Comparison of ENCODE assay signal across 8 cellular contexts in genomic region chr3:141370065-141370533, GRCh38. TPM values are rescaled to one million over a fixed set of nuclear protein-coding genes. Genes with fewer than 3 reads are reported as not detected.
DNase-seq lines count a peak whose midpoint lies in the region; ATAC-seq and TF ChIP-seq lines count a peak whose summit lies in the region.

No MANE protein-coding gene starts in this region.

- H3K27me3 ChIP-seq in HL-60 (ENCODE audit: insufficient read depth, poor library complexity, severe bottlenecking) (no peaks in the 10 kb centered on the region), PC-3 (ENCODE audit: low read length) (no peaks in the 10 kb centered on the region), foreskin keratinocyte (no peaks in the 10 kb centered on the region)

- H3K27me3 Mint-ChIP-seq in activated T-helper 2 cell treated with anti-CD3 and anti-CD28 coated beads, Interferon-gamma antibody, Interleukin-2, Interleukin-4, amounts not matched to agents 10 μg/mL and 5 μg/mL and 100 μg/mL, durations not matched to agents 14 hours and 24 hours and 36 hours (ENCODE audit: low read depth) = no peaks in the 10 kb centered on the region
- H3K27me3 Mint-ChIP-seq in osteocyte (ENCODE audit: unreplicated experiment) = no peaks in the 10 kb centered on the region

- no peak overlapping the region for H2AFZ ChIP-seq in PC-3 (ENCODE audit: low read length)

- H3K4me3 ChIP-seq in HL-60 (replicated peaks; ENCODE audit: insufficient read depth, low read length) (no peak overlapping the region), PC-3 (ENCODE audit: low read length) (peak overlapping the region; percentile 56; the same call in 1 of the 2 replicates)

- H3K36me3 Mint-ChIP-seq in activated T-helper 2 cell treated with anti-CD3 and anti-CD28 coated beads, Interferon-gamma antibody, Interleukin-2, Interleukin-4, amounts not matched to agents 10 μg/mL and 5 μg/mL and 100 μg/mL, durations not matched to agents 14 hours and 24 hours and 36 hours (ENCODE audit: low read depth) = no peaks in the 10 kb centered on the region
- no peaks in the 10 kb centered on the region for H3K36me3 Mint-ChIP-seq in osteocyte (ENCODE audit: unreplicated experiment)

- peak overlapping the region; percentile 84 for H3K4me2 ChIP-seq in PC-3 (ENCODE audit: low read length)

- POLR2A ChIA-PET in PC-3 (lab: Charles Lee; ENCODE audit: unreplicated experiment) = interaction anchor here (0.6 to 0.7 kb wide), 2 partner anchors 63 to 95 kb away, joined by 3 to 4 read pairs; no protein-coding TSS in a partner anchor

- H3K4me1 Mint-ChIP-seq in activated T-helper 2 cell treated with anti-CD3 and anti-CD28 coated beads, Interferon-gamma antibody, Interleukin-2, Interleukin-4, amounts not matched to agents 10 μg/mL and 5 μg/mL and 100 μg/mL, durations not matched to agents 14 hours and 24 hours and 36 hours (ENCODE audit: low read depth) = peaks cover 27% of the 10 kb centered on the region
- H3K4me1 Mint-ChIP-seq in osteocyte (ENCODE audit: unreplicated experiment) = peaks cover 57% of the 10 kb centered on the region

- H3F3A ChIP-seq in PC-3 (ENCODE audit: low read length, unreplicated experiment) = peaks cover 14% of the 10 kb centered on the region

- H3K36me3 ChIP-seq in PC-3 (ENCODE audit: low read depth, low read length) = no peaks in the 10 kb centered on the region

- H3K27ac Mint-ChIP-seq in activated T-helper 2 cell treated with anti-CD3 and anti-CD28 coated beads, Interferon-gamma antibody, Interleukin-2, Interleukin-4, amounts not matched to agents 10 μg/mL and 5 μg/mL and 100 μg/mL, durations not matched to agents 14 hours and 24 hours and 36 hours = peak overlapping the region; percentile 40
- peak overlapping the region; percentile 98 for H3K27ac Mint-ChIP-seq in osteocyte (ENCODE audit: unreplicated experiment)

- no TSS peak for BruUV-seq in PC-3 (replicated peaks; lab: Mats Ljungman, UMichigan)

- intact Hi-C loops in PC-3 (cut with micrococcal nuclease) = no loop called here
- intact Hi-C loops in activated T-helper 2 cell treated with anti-CD3 and anti-CD28 coated beads, Interferon-gamma antibody, Interleukin-2, Interleukin-4, amounts not matched to agents 10 μg/mL and 5 μg/mL and 100 μg/mL, durations not matched to agents 14 hours and 24 hours and 36 hours (cut with micrococcal nuclease) = loop anchor here (1.0 to 2.0 kb wide), 3 partner anchors 15 to 59 kb away; no protein-coding TSS in a partner anchor

- no peak overlapping the region for H3K4me3 Mint-ChIP-seq in activated T-helper 2 cell treated with anti-CD3 and anti-CD28 coated beads, Interferon-gamma antibody, Interleukin-2, Interleukin-4, amounts not matched to agents 10 μg/mL and 5 μg/mL and 100 μg/mL, durations not matched to agents 14 hours and 24 hours and 36 hours (ENCODE audit: low read depth)
- peak overlapping the region; percentile 64 for H3K4me3 Mint-ChIP-seq in osteocyte (ENCODE audit: unreplicated experiment)

- no peaks in the 10 kb centered on the region for H3K9me3 Mint-ChIP-seq in activated T-helper 2 cell treated with anti-CD3 and anti-CD28 coated beads, Interferon-gamma antibody, Interleukin-2, Interleukin-4, amounts not matched to agents 10 μg/mL and 5 μg/mL and 100 μg/mL, durations not matched to agents 14 hours and 24 hours and 36 hours
- H3K9me3 Mint-ChIP-seq in osteocyte (ENCODE audit: unreplicated experiment) = no peaks in the 10 kb centered on the region

- H3K4me1 ChIP-seq in PC-3 (ENCODE audit: insufficient read depth, low read length) (peaks cover 48% of the 10 kb centered on the region), foreskin keratinocyte (peaks cover 45% of the 10 kb centered on the region)

- H3K9me2 ChIP-seq in PC-3 (replicated peaks; ENCODE audit: low read length) = no peaks in the 10 kb centered on the region

- no peak overlapping the region for H3K27ac ChIP-seq in HL-60 (replicated peaks)
- H3K27ac ChIP-seq in PC-3 (ENCODE audit: low read length) = peak overlapping the region; percentile 100
- H3K27ac ChIP-seq in foreskin keratinocyte = peak overlapping the region; percentile 84

- DNase-seq in DMS53 (lab: John Stamatoyannopoulos, UW) = peak; percentile 64
- DNase-seq in GM20000 (ENCODE audit: low spot score) = peak; percentile 82
- peak; percentile 57 to 60 for DNase-seq in HL-60 (ENCODE audit: low read depth in 1 of 2, low spot score in 1 of 2)
- peak; percentile 76 for DNase-seq in PC-3
- DNase-seq in activated T-helper 2 cell treated with anti-CD3 and anti-CD28 coated beads, Interferon-gamma antibody, Interleukin-2, Interleukin-4, amounts not matched to agents 10 μg/mL and 5 μg/mL and 100 μg/mL, durations not matched to agents 14 hours and 24 hours and 36 hours (ENCODE audit: low spot score) = peak; percentile 58
- peak in 1 of 2 donors; percentile 78 for DNase-seq in foreskin keratinocyte
- no peak for DNase-seq in osteocyte (ENCODE audit: extremely low spot score, unreplicated experiment)
- DNase-seq in ureter (ENCODE audit: low spot score) = peak; percentile 70

- H3K9ac ChIP-seq in PC-3 (ENCODE audit: low read length) = peak overlapping the region; percentile 98

- ATAC-seq in PC-3 = peak; percentile 30
- ATAC-seq in foreskin keratinocyte = peak; percentile 45

- CTCF ChIA-PET in PC-3 (lab: Charles Lee) = no interaction called here

- TF ChIP-seq CTCF in GM20000 (IDR thresholded peaks at IDR 0.05; ENCODE audit: extremely low read depth, missing control alignments) (peak; percentile 52), HL-60 (IDR thresholded peaks at IDR 0.05; ENCODE audit: insufficient read depth, low read length) (no peak), PC-3 (conservative IDR thresholded peaks at IDR 0.05; ENCODE audit: low read depth, low read length) (peak; percentile 34; the same call in 1 of the 2 replicates), foreskin keratinocyte (conservative IDR thresholded peaks at IDR 0.05) (peak; percentile 56), osteocyte (IDR thresholded peaks at IDR 0.05) (peak; percentile 27)

- H3K9me3 ChIP-seq in PC-3 (ENCODE audit: low read length) = no peaks in the 10 kb centered on the region

- H4K20me1 ChIP-seq in PC-3 (ENCODE audit: low read length) = no peaks in the 10 kb centered on the region

- peaks cover 10% of the 10 kb centered on the region for H3K79me2 ChIP-seq in PC-3 (ENCODE audit: low read length)

RNA-seq across cellular contexts. Expression of gene ZBTB38, which starts 1.8 kb away (rescaled TPM):
- total RNA-seq in PC-3 (2014; rRNA removed) (17.0 and 19.6 TPM in 2 replicates), foreskin keratinocyte (58.0 and 59.5 TPM in 2 replicates), osteocyte (41.8 and 43.9 TPM in 2 replicates), ureter (121 TPM)
- 25.4 and 27.2 TPM in 2 replicates for total RNA-seq in activated T-helper 2 cell treated with anti-CD3 and anti-CD28 coated beads, Interferon-gamma antibody, Interleukin-2, Interleukin-4, amounts not matched to agents 10 μg/mL and 5 μg/mL and 100 μg/mL, durations not matched to agents 14 hours and 24 hours and 36 hours
- polyA plus RNA-seq in foreskin keratinocyte = 5.0 and 5.8 TPM in 2 replicates
